In the genomic region with DNA sequence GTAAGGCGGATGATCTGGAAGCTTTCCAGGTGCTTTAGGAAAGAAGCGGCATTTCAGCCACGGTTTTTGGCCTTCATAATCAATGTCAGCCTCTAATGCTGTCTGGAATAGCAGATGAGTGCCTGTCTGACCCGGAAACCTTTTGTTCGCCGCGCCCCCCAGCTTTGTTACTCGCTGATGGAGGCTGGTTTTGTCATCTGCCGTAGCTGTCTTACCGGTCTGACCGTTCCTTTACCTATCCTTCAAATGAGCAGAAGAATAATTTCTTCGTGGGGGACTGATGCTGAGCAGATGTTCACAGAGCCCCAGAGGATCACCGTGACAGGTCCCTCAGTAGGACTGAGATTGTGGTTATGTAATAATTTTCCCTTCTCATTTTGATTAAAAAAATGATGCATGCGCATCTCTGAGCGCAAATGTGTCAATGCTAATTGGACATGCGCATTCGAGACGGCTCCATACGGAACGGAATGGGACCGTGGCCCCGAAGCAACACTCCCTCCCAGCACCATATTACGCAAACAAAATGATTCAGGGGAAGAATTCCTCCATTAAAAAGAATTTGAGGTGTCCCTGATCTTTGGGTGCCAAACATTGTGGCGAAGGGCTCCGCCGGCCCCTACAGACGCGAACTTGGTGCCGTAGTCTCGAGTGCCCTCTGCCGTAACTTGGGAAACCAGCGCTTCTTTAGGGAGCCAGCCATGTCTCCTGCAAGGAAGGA, we compare ENCODE assay signal across 8 cellular contexts. TPM values are rescaled to one million over a fixed set of nuclear protein-coding genes. Genes with fewer than 3 reads are reported as not detected.
DNase-seq lines count a peak whose midpoint lies in the region; ATAC-seq and TF ChIP-seq lines count a peak whose summit lies in the region.

No MANE protein-coding gene starts in this region.

- H3K4me3 ChIP-seq in BJ (ENCODE audit: low read depth, low read length) = peak overlapping the region; percentile 38
- H3K4me3 ChIP-seq in choroid plexus epithelial cell (ENCODE audit: low read depth, low read length) = peak overlapping the region; percentile 62

- POLR2A ChIA-PET in BJ (lab: Charles Lee) = no interaction called here

- no peak overlapping the region for H3K27ac Mint-ChIP-seq in stimulated activated memory B cell treated with anti-CD40 and anti-IgM and Interleukin-4, amounts not matched to agents 10 μg/mL and 1 μg/mL and 100 μg/mL, for 72 hours

- H3K9me3 Mint-ChIP-seq in stimulated activated memory B cell treated with anti-CD40 and anti-IgM and Interleukin-4, amounts not matched to agents 10 μg/mL and 1 μg/mL and 100 μg/mL, for 72 hours = no peaks in the 10 kb centered on the region

- DNase-seq in BJ (ENCODE audit: low read depth) = no peak
- no peak for DNase-seq in GM20000 (ENCODE audit: low spot score)
- peak; percentile 6 to 7 for DNase-seq in NOMO-1 (lab: John Stamatoyannopoulos, UW; ENCODE audit: unreplicated experiment in 2 of 2)
- peak; percentile 79 for DNase-seq in choroid plexus epithelial cell (ENCODE audit: low read depth)
- DNase-seq in left kidney (ENCODE audit: low read depth, low spot score) = peak; percentile 82

- peaks cover 7% of the 10 kb centered on the region for H3K4me1 Mint-ChIP-seq in stimulated activated memory B cell treated with anti-CD40 and anti-IgM and Interleukin-4, amounts not matched to agents 10 μg/mL and 1 μg/mL and 100 μg/mL, for 72 hours

- no peaks in the 10 kb centered on the region for H3K36me3 Mint-ChIP-seq in stimulated activated memory B cell treated with anti-CD40 and anti-IgM and Interleukin-4, amounts not matched to agents 10 μg/mL and 1 μg/mL and 100 μg/mL, for 72 hours

- peaks cover 4% of the 10 kb centered on the region for H3K27me3 ChIP-seq in BJ (ENCODE audit: control insufficient read depth, insufficient read depth, low read length)

- no peak for ATAC-seq in stimulated activated memory B cell treated with anti-CD40 and anti-IgM and Interleukin-4, amounts not matched to agents 10 μg/mL and 1 μg/mL and 100 μg/mL, for 72 hours
- ATAC-seq in GM21576 (IDR thresholded peaks at IDR 0.05; ENCODE audit: unreplicated experiment) (no peak), GM21423 (IDR thresholded peaks at IDR 0.05; ENCODE audit: unreplicated experiment) (no peak)

- H3K36me3 ChIP-seq in BJ (ENCODE audit: control insufficient read depth, insufficient read depth, low read length) = no peaks in the 10 kb centered on the region

- peak; percentile 88 for TF ChIP-seq CTCF in BJ (IDR thresholded peaks at IDR 0.05; ENCODE audit: insufficient read depth, low read depth, low read length)
- peak; percentile 27 for TF ChIP-seq CTCF in GM20000 (IDR thresholded peaks at IDR 0.05; ENCODE audit: extremely low read depth, missing control alignments)
- TF ChIP-seq CTCF in choroid plexus epithelial cell (conservative IDR thresholded peaks at IDR 0.05; ENCODE audit: low read depth, low read length) = peak; percentile 85

- CTCF ChIA-PET in BJ (lab: Yijun Ruan, JAX) = interaction anchor here (0.8 to 14.4 kb wide), 9 partner anchors 13 to 591 kb away, joined by 3 to 247 read pairs (median 4); no protein-coding TSS in a partner anchor

- H3K27me3 Mint-ChIP-seq in stimulated activated memory B cell treated with anti-CD40 and anti-IgM and Interleukin-4, amounts not matched to agents 10 μg/mL and 1 μg/mL and 100 μg/mL, for 72 hours = peaks cover 69% of the 10 kb centered on the region

- H3K4me3 Mint-ChIP-seq in stimulated activated memory B cell treated with anti-CD40 and anti-IgM and Interleukin-4, amounts not matched to agents 10 μg/mL and 1 μg/mL and 100 μg/mL, for 72 hours = peak overlapping the region; percentile 36

RNA-seq across cellular contexts. Expression of gene TLX3, which starts 27.6 kb away (rescaled TPM):
- polyA plus RNA-seq in BJ (2011; rRNA removed) = not detected in 2 replicates
- not detected in 2 replicates for polyA minus RNA-seq in BJ (2011; rRNA and poly(A)+ RNA removed)

RNA-seq across cellular contexts. Expression of gene NPM1, which starts 51.0 kb away (rescaled TPM):
- 2,997 and 3,059 TPM in 2 replicates for polyA plus RNA-seq in BJ (2011; rRNA removed)
- 598 and 787 TPM in 2 replicates for polyA minus RNA-seq in BJ (2011; rRNA and poly(A)+ RNA removed)

Comparison
In these comparisons a context has a peak if more than half of its experiments do, and no peak if none do; other contexts are left out.
1. DNase-seq: peak in NOMO-1 (2 of 2), choroid plexus epithelial cell (single experiment) and left kidney (single experiment); none in BJ (single experiment) and GM20000 (single experiment).
2. CTCF ChIP-seq: peak in every context shown above with its lines; median percentile 88 in BJ; 85 in choroid plexus epithelial cell; 27 in GM20000.